ENCODE assay signal across 16 cellular contexts in genomic region chrX:31563792-31564191, GRCh38.
DNase-seq lines count a peak whose midpoint lies in the region; ATAC-seq, FAIRE-seq and TF ChIP-seq lines count a peak whose summit lies in the region.
"Had no signal": no experiment of that assay in that cellular context is flagged by ENCODE, and none has a peak within 500 bp of the region (broad histone marks: within the 10 kb centered on the region; RNA-seq: fewer than 3 reads in every experiment).

No MANE protein-coding gene starts in this region.

- H3K4me3 Mint-ChIP-seq in T-cell = no peak overlapping the region
- H3K4me3 Mint-ChIP-seq: B cell; CD4-positive, alpha-beta memory T cell; GM23338; IgD-negative memory B cell had no signal

- H3K9me1 ChIP-seq in K562 (ENCODE audit: control insufficient read depth, insufficient read depth, low read length) = no peaks in the 10 kb centered on the region

- WGBS in K562 (ENCODE audit: insufficient coverage, low coverage, missing lambda C conversion rate) = 28% methylated on average over 2 of the region's 3 CpGs

- no peaks in the 10 kb centered on the region for H3K4me1 Mint-ChIP-seq in T-cell
- H3K4me1 Mint-ChIP-seq: B cell; CD4-positive, alpha-beta memory T cell; IgD-negative memory B cell had no signal

- POLR2A ChIA-PET in K562 (lab: Yijun Ruan, JAX) = no interaction called here
- POLR2A ChIA-PET in T-cell (lab: Charles Lee) = no interaction called here

- BruUV-seq in K562 (replicated peaks; lab: Mats Ljungman, UMichigan) = no TSS peak

- no peak overlapping the region for H3K27ac ChIP-seq in OCI-LY3 (ENCODE audit: low read length)
- H3K27ac ChIP-seq in K562 (ENCODE audit: extremely low read depth, low read depth, low read length) = peak overlapping the region; percentile 52; the same call in 1 of the 3 replicates
- H3K27ac ChIP-seq: C4-2B had no signal

- in situ Hi-C loops in K562 (cut with MboI) = no loop called here

- H3K79me2 ChIP-seq in OCI-LY3 (ENCODE audit: low read length) (no peaks in the 10 kb centered on the region), K562 (ENCODE audit: control insufficient read depth, insufficient read depth, low read length) (no peaks in the 10 kb centered on the region)

- 0 out of 2 replicates have a peak overlapping the region, but pooled peaks have one; percentile 15 for H3K4me2 ChIP-seq in OCI-LY3 (ENCODE audit: low read length)
- no peak overlapping the region; the same call in 1 of the 2 replicates for H3K4me2 ChIP-seq in K562 (ENCODE audit: insufficient read depth, low read length)
- H3K4me2 ChIP-seq: GM23338 had no signal

- CTCF ChIA-PET in K562 (lab: Yijun Ruan, JAX; ENCODE audit: low intra/inter-chr PET ratio) (no interaction called here), T-cell (lab: Charles Lee) (no interaction called here)

- no peaks in the 10 kb centered on the region for H3K9me3 Mint-ChIP-seq in T-cell
- H3K9me3 Mint-ChIP-seq: GM23338 had no signal

- H3K4me3 ChIP-seq in OCI-LY3 (ENCODE audit: low read length) = no peak overlapping the region
- no peak overlapping the region for H3K4me3 ChIP-seq in K562
- no peak overlapping the region for H3K4me3 ChIP-seq in H7 (ENCODE audit: insufficient read depth, low read depth, low read length)
- H3K4me3 ChIP-seq: GM23338, HAP-1 had no signal

- no peak for TF ChIP-seq CTCF in OCI-LY3 (IDR thresholded peaks at IDR 0.05; ENCODE audit: low read depth, low read length)
- no peak for TF ChIP-seq CTCF in K562 (IDR thresholded peaks at IDR 0.05 in 2 of 3, conservative IDR thresholded peaks at IDR 0.05 in 1 of 3; ENCODE audit: insufficient read depth in 2 of 3, low read depth in 1 of 3, low read length in 3 of 3)

- no peak for FAIRE-seq in K562 (lab: Jason Lieb, UNC)
- FAIRE-seq: A204.1 had no signal

- H3K36me3 ChIP-seq in OCI-LY3 (replicated peaks; ENCODE audit: low read depth, low read length) (no peaks in the 10 kb centered on the region), K562 (ENCODE audit: control insufficient read depth, insufficient read depth, low read length) (no peaks in the 10 kb centered on the region; the same call in 2 of the 3 replicates), H7 (replicated peaks; ENCODE audit: control insufficient read depth, insufficient read depth, low read length) (no peaks in the 10 kb centered on the region)
- H3K36me3 ChIP-seq: HAP-1 had no signal

- H3K27me3 Mint-ChIP-seq in T-cell = peaks cover 0 to 4% of the 10 kb centered on the region in 2 donors
- H3K27me3 Mint-ChIP-seq: B cell; CD4-positive, alpha-beta memory T cell; IgD-negative memory B cell had no signal

- H3K9ac ChIP-seq in OCI-LY3 (ENCODE audit: low read length) (no peak overlapping the region), K562 (ENCODE audit: insufficient read depth in 1 of 2, low read depth in 2 of 2, low read length in 2 of 2) (no peak overlapping the region)

- H3K9me3 ChIP-seq in OCI-LY3 (ENCODE audit: insufficient read depth, low read length) = no peaks in the 10 kb centered on the region
- H3K9me3 ChIP-seq in K562 (replicated peaks; ENCODE audit: control insufficient read depth, insufficient read depth, low read depth, low read length) = no peaks in the 10 kb centered on the region
- H3K9me3 ChIP-seq: HAP-1 had no signal

- no peaks in the 10 kb centered on the region for H3K36me3 Mint-ChIP-seq in T-cell
- H3K36me3 Mint-ChIP-seq: CD4-positive, alpha-beta memory T cell; IgD-negative memory B cell had no signal

- ATAC-seq in GM18511 (IDR thresholded peaks at IDR 0.05; ENCODE audit: unreplicated experiment) = peak; percentile 46
- peak; percentile 56 for ATAC-seq in HG03520 (IDR thresholded peaks at IDR 0.05; ENCODE audit: unreplicated experiment)
- ATAC-seq in K562 = no peak
- no peak for ATAC-seq in T-cell (replicated peaks in 1 of 4)
- ATAC-seq: GM23338 had no signal

- TF ChIP-seq EP300 in K562 (IDR thresholded peaks at IDR 0.05; ENCODE audit: low read length) = no peak

- no peak for TF ChIP-seq RAD21 in K562 (CRISPR knock-in tag; conservative IDR thresholded peaks at IDR 0.05 in 1 of 2, IDR thresholded peaks at IDR 0.05 in 1 of 2)

- TF ChIP-seq POLR2A in K562 (conservative IDR thresholded peaks at IDR 0.05) = no peak

- DNase-seq in K562 (ENCODE audit: extremely low read depth in 1 of 4, low spot score in 3 of 4) = peak in 1 of 4 experiments; percentile 7
- no peak for DNase-seq in T-cell
- DNase-seq in H7 = no peak
- DNase-seq in stimulated activated CD4-positive, alpha-beta T cell treated with anti-CD3 and anti-CD28 coated beads, Interleukin-4, amount 100 ng/mL, for 4 hours = no peak
- DNase-seq: CD4-positive, alpha-beta memory T cell; DMS79; EL had no signal

- H2AFZ ChIP-seq in OCI-LY3 (ENCODE audit: low read depth, low read length) (peak overlapping the region; percentile 95), K562 (ENCODE audit: low read depth, low read length) (0 out of 2 replicates have a peak overlapping the region, but pooled peaks have one; percentile 59)
- H2AFZ ChIP-seq: GM23338 had no signal

- intact Hi-C loops in K562 (cut with micrococcal nuclease) = no loop called here

- no peak overlapping the region for H3K27ac Mint-ChIP-seq in T-cell
- H3K27ac Mint-ChIP-seq: B cell, GM23338, IgD-negative memory B cell had no signal

- H3K27me3 ChIP-seq in OCI-LY3 (ENCODE audit: low read depth, low read length) (no peaks in the 10 kb centered on the region), K562 (ENCODE audit: control insufficient read depth in 2 of 2, insufficient read depth in 2 of 2, low read length in 2 of 2) (no peaks in the 10 kb centered on the region), H7 (ENCODE audit: control insufficient read depth, insufficient read depth, low read length) (no peaks in the 10 kb centered on the region)

- H3K4me1 ChIP-seq in OCI-LY3 (ENCODE audit: low read length) = peaks cover 16% of the 10 kb centered on the region
- H3K4me1 ChIP-seq in K562 (replicated peaks in 1 of 2; ENCODE audit: control insufficient read depth in 2 of 2, insufficient read depth in 2 of 2, low read length in 2 of 2) = peaks cover 0 to 2% of the 10 kb centered on the region in 2 experiments; a peak in 2 of 5 replicates
- H3K4me1 ChIP-seq: HAP-1 had no signal

- H4K20me1 ChIP-seq in OCI-LY3 (ENCODE audit: insufficient read depth, low read length) (no peaks in the 10 kb centered on the region), K562 (replicated peaks; ENCODE audit: control insufficient read depth, insufficient read depth, low read length) (no peaks in the 10 kb centered on the region)

TF ChIP-seq in K562, 482 proteins besides CTCF, POLR2A, EP300 and RAD21 (continues in another document):
- TF ChIP-seq ZNF395 (CRISPR knock-in tag; IDR thresholded peaks at IDR 0.05) = peak; percentile 36; the same call in 1 of the 2 replicates
- TF ChIP-seq GATAD2B (IDR thresholded peaks at IDR 0.05; ENCODE audit: borderline replicate concordance) = no peak
- TF ChIP-seq ZNF695 (CRISPR knock-in tag; IDR thresholded peaks at IDR 0.05) = no peak
- TF ChIP-seq GATA2 (CRISPR knock-in tag; IDR thresholded peaks at IDR 0.05) = no peak
- TF ChIP-seq JUND (IDR thresholded peaks at IDR 0.05; ENCODE audit: borderline replicate concordance, low read depth, low read length) = peak; percentile 60; the same call in 1 of the 2 replicates
- peak; percentile 76; the same call in 2 of the 3 replicates for TF ChIP-seq JUND (tag; IDR thresholded peaks at IDR 0.05; ENCODE audit: borderline replicate concordance, low read depth, low read length)
- no peak for TF ChIP-seq HMG20B (CRISPR knock-in tag; IDR thresholded peaks at IDR 0.05)
- TF ChIP-seq ZNF639 (CRISPR knock-in tag; conservative IDR thresholded peaks at IDR 0.05 in 1 of 2, IDR thresholded peaks at IDR 0.05 in 1 of 2) = 0 out of 4 replicates have a peak, but pooled peaks of 1 of the 2 experiments have one; percentile 48
- TF ChIP-seq CREB1 (IDR thresholded peaks at IDR 0.05) = no peak
- no peak for TF ChIP-seq CREB1 (CRISPR knock-in tag; IDR thresholded peaks at IDR 0.05)
- no peak for TF ChIP-seq IRF9 (tag; IDR thresholded peaks at IDR 0.05)
- peak; percentile 86 for TF ChIP-seq ATF7 (IDR thresholded peaks at IDR 0.05)
- no peak for TF ChIP-seq TAL1 (IDR thresholded peaks at IDR 0.05)

Comparison
In these comparisons a context has a peak if more than half of its experiments do, and no peak if none do; other contexts are left out.
1. ATAC-seq: peak in GM18511 (single experiment) and HG03520 (single experiment); none in K562 (single experiment) and T-cell (0 of 4).